In the genomic region with DNA sequence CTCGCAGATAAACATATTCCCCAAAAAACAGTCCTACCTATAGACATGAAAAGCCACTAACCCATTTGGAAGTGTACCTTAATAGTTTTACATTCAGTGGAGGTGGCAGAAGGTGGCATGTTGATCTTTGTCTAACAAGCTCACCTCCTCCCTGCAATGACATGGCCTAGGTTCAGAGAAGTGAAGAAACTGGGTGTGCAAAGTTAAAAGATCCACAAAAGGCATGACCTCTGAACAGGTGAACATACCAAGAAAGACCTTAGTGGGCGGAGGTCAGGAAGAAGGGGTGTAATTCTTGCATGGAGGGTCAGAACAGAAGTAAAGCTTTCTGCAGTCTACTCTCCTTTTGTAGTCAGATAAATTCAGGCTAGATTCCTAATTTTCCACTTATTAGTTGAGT, we compare ENCODE assay signal across 8 cellular contexts. TPM values are rescaled to one million over a fixed set of nuclear protein-coding genes. Genes with fewer than 3 reads are reported as not detected.
DNase-seq lines count a peak whose midpoint lies in the region; ATAC-seq and TF ChIP-seq lines count a peak whose summit lies in the region.

No MANE protein-coding gene starts in this region.

- no peak for TF ChIP-seq EP300 in sigmoid colon (IDR thresholded peaks at IDR 0.05)

- peaks cover 0 to 36% (median 7%) of the 10 kb centered on the region in 4 donors for H3K36me3 ChIP-seq in sigmoid colon

- peak overlapping the region; percentile 70 to 86 (median 74) for H3K27ac ChIP-seq in sigmoid colon

- peaks cover 0 to 27% (median 21%) of the 10 kb centered on the region in 4 donors for H3K4me1 ChIP-seq in sigmoid colon

- no peaks in the 10 kb centered on the region for H3K27me3 ChIP-seq in sigmoid colon

- TF ChIP-seq POLR2A in sigmoid colon (IDR thresholded peaks at IDR 0.05), result no peak

- H3K9me3 ChIP-seq in sigmoid colon, result no peaks in the 10 kb centered on the region

- TF ChIP-seq CTCF in fibroblast of mammary gland (conservative IDR thresholded peaks at IDR 0.05; ENCODE audit: control insufficient read depth, insufficient read depth, low read depth, low read length), result no peak
- TF ChIP-seq CTCF in sigmoid colon (IDR thresholded peaks at IDR 0.05), result no peak

- H3K4me3 ChIP-seq in fibroblast of mammary gland (ENCODE audit: control insufficient read depth, low read depth, low read length) (peak overlapping the region; percentile 99), sigmoid colon (peak overlapping the region; percentile 58 to 97 (median 80))

- intact Hi-C loops in sigmoid colon (cut with DNase I), result no loop called here

- no peak for ATAC-seq in GM18873 (IDR thresholded peaks at IDR 0.05; ENCODE audit: low FRiP score, unreplicated experiment)
- no peak for ATAC-seq in HG03521 (IDR thresholded peaks at IDR 0.05; ENCODE audit: unreplicated experiment)
- ATAC-seq in GM18519 (IDR thresholded peaks at IDR 0.05; ENCODE audit: low FRiP score, unreplicated experiment), result no peak

- DNase-seq in NCI-H82 (lab: John Stamatoyannopoulos, UW) (peak; percentile 42), NCI-H82 treated with DMSO at 0.1 percent for 48 hours (lab: John Stamatoyannopoulos, UW; ENCODE audit: unreplicated experiment) (no peak), RKO (ENCODE audit: low spot score) (peak; percentile 11), fibroblast of mammary gland (ENCODE audit: low read depth) (no peak), sigmoid colon (no peak)

- 25 to 49% methylated on average over 2 of the region's 2 CpGs for WGBS in sigmoid colon, 2 donors

RNA-seq across cellular contexts. Expression of a gene that starts 0.8 kb away (rescaled TPM):
- total RNA-seq in sigmoid colon, result 10 to 100 TPM; 61.8 to 86.9 (median 69.3) TPM
- 10 to 100 TPM; 72.7 to 85.3 (median 82.2) TPM for polyA plus RNA-seq in sigmoid colon

Comparison
In these comparisons a context has a peak if more than half of its experiments do, and no peak if none do; other contexts are left out.
1. DNase-seq: peak in NCI-H82 (single experiment) and RKO (single experiment); none in NCI-H82 treated with DMSO at 0.1 percent for 48 hours (single experiment), fibroblast of mammary gland (single experiment) and sigmoid colon (single experiment).